ENCODE assay signal across 26 cellular contexts in genomic region chr3:78275420-78275852, GRCh38.
DNase-seq lines count a peak whose midpoint lies in the region; ATAC-seq and TF ChIP-seq lines count a peak whose summit lies in the region.
"Had no signal": no experiment of that assay in that cellular context is flagged by ENCODE, and none has a peak within 500 bp of the region (broad histone marks: within the 10 kb centered on the region; RNA-seq: fewer than 3 reads in every experiment).

No MANE protein-coding gene starts in this region.

- H4K20me1 ChIP-seq in OCI-LY3 (ENCODE audit: insufficient read depth, low read length) = no peaks in the 10 kb centered on the region
- H4K20me1 ChIP-seq: BLaER1 treated with 17β-estradiol and CSF1 and Interleukin-3, amounts not matched to agents 10 nM and 100 nM had no signal

- H3K27me3 ChIP-seq in OCI-LY3 (ENCODE audit: low read depth, low read length) = no peaks in the 10 kb centered on the region
- H3K27me3 ChIP-seq: BLaER1 treated with 17β-estradiol and CSF1 and Interleukin-3, amounts not matched to agents 10 nM and 100 nM; MG63; Peyer's patch had no signal

- no peaks in the 10 kb centered on the region for H3K79me2 ChIP-seq in OCI-LY3 (ENCODE audit: low read length)

- no peak overlapping the region for H2AFZ ChIP-seq in OCI-LY3 (ENCODE audit: low read depth, low read length)

- intact Hi-C loops in sciatic nerve (cut with DNase I) = no loop called here

- H3K4me3 ChIP-seq in OCI-LY3 (ENCODE audit: low read length) = peak overlapping the region; percentile 11; the same call in 1 of the 2 replicates
- H3K4me3 ChIP-seq: A549; BLaER1 treated with 17β-estradiol and CSF1 and Interleukin-3, amounts not matched to agents 10 nM and 100 nM; MG63; Peyer's patch; SK-N-MC had no signal

- ATAC-seq in GM18519 (IDR thresholded peaks at IDR 0.05; ENCODE audit: low FRiP score, unreplicated experiment) = peak; percentile 60
- ATAC-seq in GM21723 (IDR thresholded peaks at IDR 0.05; ENCODE audit: unreplicated experiment) = peak; percentile 35
- peak; percentile 41 for ATAC-seq in HG03025 (IDR thresholded peaks at IDR 0.05; ENCODE audit: low FRiP score, unreplicated experiment)
- ATAC-seq in sciatic nerve = no peak
- ATAC-seq: A549, HCT116 had no signal

- DNase-seq in sciatic nerve (ENCODE audit: low spot score) (no peak), caudate nucleus (lab: John Stamatoyannopoulos, UW) (no peak), NCI-H82 (lab: John Stamatoyannopoulos, UW) (no peak), NCI-H446 (lab: John Stamatoyannopoulos, UW) (no peak)
- DNase-seq: AML-193; CD4-positive, alpha-beta T cell; COR-L47; DMS53; KBM-7; MG63; NCI-H1105 treated with DMSO at 0.1 percent for 48 hours; NCI-H146; NCI-H1930; NCI-H2107; NCI-H524 treated with DMSO at 0.1 percent for 48 hours; OCI-M1; Peyer's patch; SIG-M5 had no signal

- no peaks in the 10 kb centered on the region; the same call in 1 of the 2 replicates for H3K9me3 ChIP-seq in OCI-LY3 (ENCODE audit: insufficient read depth, low read length)
- H3K9me3 ChIP-seq: A549; BLaER1 treated with 17β-estradiol and CSF1 and Interleukin-3, amounts not matched to agents 10 nM and 100 nM; MG63; Peyer's patch had no signal

- peak overlapping the region; percentile 29; the same call in 1 of the 2 replicates for H3K9ac ChIP-seq in OCI-LY3 (ENCODE audit: low read length)
- H3K9ac ChIP-seq: BLaER1 treated with 17β-estradiol and CSF1 and Interleukin-3, amounts not matched to agents 10 nM and 100 nM had no signal

- no peak for TF ChIP-seq CTCF in OCI-LY3 (IDR thresholded peaks at IDR 0.05; ENCODE audit: low read depth, low read length)

- H3K27ac ChIP-seq in OCI-LY3 (ENCODE audit: low read length) (peak overlapping the region; percentile 94), caudate nucleus (ENCODE audit: low read depth, low read length) (no peak overlapping the region)
- H3K27ac ChIP-seq: A549; BLaER1 treated with 17β-estradiol and CSF1 and Interleukin-3, amounts not matched to agents 10 nM and 100 nM; Peyer's patch; SK-N-MC had no signal

- H3K4me2 ChIP-seq in OCI-LY3 (ENCODE audit: low read length) = peak overlapping the region; percentile 57
- H3K4me2 ChIP-seq: A549; BLaER1 treated with 17β-estradiol and CSF1 and Interleukin-3, amounts not matched to agents 10 nM and 100 nM had no signal

- H3K4me1 ChIP-seq in OCI-LY3 (ENCODE audit: low read length) = peaks cover 66% of the 10 kb centered on the region
- H3K4me1 ChIP-seq: A549, Peyer's patch had no signal

- H3K36me3 ChIP-seq in OCI-LY3 (replicated peaks; ENCODE audit: low read depth, low read length) = peaks cover 9% of the 10 kb centered on the region
- H3K36me3 ChIP-seq: BLaER1 treated with 17β-estradiol and CSF1 and Interleukin-3, amounts not matched to agents 10 nM and 100 nM; MG63; Peyer's patch had no signal
